In the genomic region with DNA sequence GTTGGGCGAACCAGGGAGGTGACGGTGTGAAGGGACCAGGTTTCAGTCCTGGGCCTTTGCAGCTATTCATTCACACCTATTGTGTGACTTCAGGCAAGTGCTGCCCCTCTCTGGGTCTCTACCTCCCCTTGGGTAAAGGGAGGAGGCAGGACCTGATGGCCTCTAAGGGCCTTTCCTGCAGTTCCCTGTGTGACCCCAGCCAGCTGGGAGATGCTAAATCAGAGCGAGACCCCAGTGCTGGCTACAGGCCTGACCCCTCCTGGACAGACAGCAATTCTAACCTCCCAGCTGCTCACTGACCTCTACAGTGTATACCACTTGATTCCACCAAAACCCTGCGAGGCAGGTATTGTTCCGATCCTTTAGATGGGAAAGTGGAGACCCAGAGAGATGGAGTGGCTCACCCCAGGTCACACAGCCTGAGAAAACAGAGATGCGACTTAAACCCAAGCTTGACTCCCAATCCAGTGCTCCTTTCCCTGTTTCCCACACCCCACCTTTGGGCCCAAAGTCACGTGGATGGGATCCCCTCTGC, we compare ENCODE assay signal across 16 cellular contexts.
"Had no signal": no experiment of that assay in that cellular context is flagged by ENCODE, and none has a peak within 500 bp of the region (broad histone marks: within the 10 kb centered on the region; RNA-seq: fewer than 3 reads in every experiment).

No MANE protein-coding gene starts in this region.

- ATAC-seq: activated T-cell treated with anti-CD3 and anti-CD28 coated beads, Interleukin-2, amount 50 U/mL, for 4 hours; left cardiac atrium had no signal

- H3K4me3 Mint-ChIP-seq: activated B cell treated with CpG ODN at 0.5 μM for 24 hours; activated CD4-positive, alpha-beta memory T cell treated with anti-CD3 and anti-CD28 coated beads, Interleukin-2, amount 10 ng/mL, durations not matched to agents 7 days and 5 days; activated naive CD4-positive, alpha-beta T cell treated with anti-CD3 and anti-CD28 coated beads, Interleukin-2, amount 50 U/mL, for 24 hours; activated T-cell treated with anti-CD3 and anti-CD28 coated beads, Interleukin-2, amount 50 U/mL, for 4 hours; nephron; stimulated activated naive CD8-positive, alpha-beta T cell treated with anti-CD3 and anti-CD28 coated beads, Interleukin-15, Interleukin-2, amounts not matched to agents 100 ng/mL and 50 ng/mL, for 24 hours had no signal

- H3K36me3 Mint-ChIP-seq: activated naive CD4-positive, alpha-beta T cell treated with anti-CD3 and anti-CD28 coated beads, Interleukin-2, amount 50 U/mL, for 24 hours had no signal

- DNase-seq: activated B cell treated with CpG ODN at 0.5 μM for 24 hours; activated CD4-positive, alpha-beta memory T cell treated with anti-CD3 and anti-CD28 coated beads, Interleukin-2, amount 10 ng/mL, durations not matched to agents 7 days and 5 days; activated CD4-positive, alpha-beta T cell treated with anti-CD3 and anti-CD28 coated beads for 4 hours; activated gamma-delta T cell; activated T-cell treated with anti-CD3 and anti-CD28 coated beads, Interleukin-2, amount 50 U/mL, for 4 hours; adrenal gland; esophagus squamous epithelium; left cardiac atrium; SK-N-SH; stimulated activated CD4-positive, alpha-beta T cell treated with anti-CD3 and anti-CD28 coated beads, Interleukin-2, amount 100 ng/mL, for 24 hours had no signal

- FAIRE-seq: astrocyte had no signal

- H3K9me3 Mint-ChIP-seq: activated B cell treated with CpG ODN at 0.5 μM for 24 hours; activated CD4-positive, alpha-beta memory T cell treated with anti-CD3 and anti-CD28 coated beads, Interleukin-2, amount 10 ng/mL, durations not matched to agents 7 days and 5 days; activated naive CD4-positive, alpha-beta T cell treated with anti-CD3 and anti-CD28 coated beads, Interleukin-2, amount 50 U/mL, for 24 hours; activated T-cell treated with anti-CD3 and anti-CD28 coated beads, Interleukin-2, amount 50 U/mL, for 4 hours; nephron; stimulated activated naive CD8-positive, alpha-beta T cell treated with anti-CD3 and anti-CD28 coated beads, Interleukin-15, Interleukin-2, amounts not matched to agents 100 ng/mL and 50 ng/mL, for 24 hours had no signal

- H3K27ac Mint-ChIP-seq: activated B cell treated with CpG ODN at 0.5 μM for 24 hours; activated CD4-positive, alpha-beta memory T cell treated with anti-CD3 and anti-CD28 coated beads, Interleukin-2, amount 10 ng/mL, durations not matched to agents 7 days and 5 days; activated naive CD4-positive, alpha-beta T cell treated with anti-CD3 and anti-CD28 coated beads, Interleukin-2, amount 50 U/mL, for 24 hours; nephron; stimulated activated naive CD8-positive, alpha-beta T cell treated with anti-CD3 and anti-CD28 coated beads, Interleukin-15, Interleukin-2, amounts not matched to agents 100 ng/mL and 50 ng/mL, for 24 hours had no signal

- H3K27ac ChIP-seq: adrenal gland, coronary artery, right atrium auricular region had no signal
